ENCODE assay signal across 2 cellular contexts in the genomic region with DNA sequence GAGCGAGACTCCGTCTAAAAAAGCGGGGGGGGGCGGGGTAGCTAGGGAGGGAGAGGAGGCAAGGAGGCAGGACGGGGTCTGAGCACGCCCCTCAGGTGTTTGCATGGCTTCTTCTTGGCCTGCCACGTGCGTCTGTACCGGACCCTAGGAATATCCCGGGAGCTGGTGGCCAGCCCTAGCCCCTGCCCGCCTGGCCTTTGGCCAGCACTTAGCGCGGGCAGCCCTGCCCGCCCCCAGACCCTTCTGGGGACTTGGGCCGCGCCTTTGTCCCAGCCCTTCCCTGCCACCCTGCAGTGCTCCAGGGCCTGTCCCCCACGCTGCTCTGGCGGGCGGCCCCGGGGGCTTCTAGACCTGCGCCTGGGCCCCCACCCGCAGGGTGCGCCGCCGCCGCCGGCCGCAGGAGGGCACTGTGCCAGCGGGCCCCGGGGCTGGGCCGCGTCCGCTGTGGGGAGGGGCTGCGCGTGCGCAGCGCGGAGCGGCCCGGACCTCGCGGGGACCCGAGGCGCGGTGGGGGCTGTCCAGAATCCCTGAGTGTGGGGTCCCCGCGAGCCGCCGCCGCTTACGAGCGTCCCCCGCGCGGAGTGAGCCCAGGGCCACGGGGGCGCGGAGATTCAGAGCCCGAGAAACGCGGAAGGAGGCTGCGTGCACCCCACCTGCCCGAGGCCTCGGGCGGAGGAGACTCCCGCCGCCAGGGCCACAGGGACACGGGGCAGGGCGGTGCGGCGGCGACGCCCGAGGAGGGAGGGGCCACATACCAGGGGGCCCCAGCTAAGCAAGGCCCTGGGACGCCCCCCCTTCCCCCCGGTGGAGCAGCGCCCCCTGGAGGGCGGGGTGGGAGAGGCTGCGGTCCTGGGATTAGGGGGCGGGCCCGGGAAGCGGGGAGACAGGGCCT.
A peak's percentile ranks its signal among the peaks of the same experiment; 100 is the strongest.
TF ChIP-seq lines count a peak whose summit lies in the region.

No MANE protein-coding gene starts in this region.

TF ChIP-seq in HEK293T, 16 proteins besides CTCF, POLR2A, EP300 and RAD21:
- TF ChIP-seq L3MBTL2 (conservative IDR thresholded peaks at IDR 0.05): peak; percentile 91
- TF ChIP-seq SP1 (IDR thresholded peaks at IDR 0.05): no peak
- no peak for TF ChIP-seq FOXA1 (IDR thresholded peaks at IDR 0.05)
- peak; percentile 54; the same call in 1 of the 2 replicates for TF ChIP-seq ARNT (IDR thresholded peaks at IDR 0.05)
- TF ChIP-seq FOXM1 (IDR thresholded peaks at IDR 0.05; ENCODE audit: borderline replicate concordance): peak; percentile 95

TF ChIP-seq in HepG2, 621 proteins besides CTCF, POLR2A, EP300 and RAD21 (continues in another document):
- TF ChIP-seq E2F1 (CRISPR knock-in tag; IDR thresholded peaks at IDR 0.05): no peak
- no peak for TF ChIP-seq SMAD1 (CRISPR knock-in tag; IDR thresholded peaks at IDR 0.05; ENCODE audit: borderline replicate concordance, low read depth)
- no peak for TF ChIP-seq RFX5 (IDR thresholded peaks at IDR 0.05; ENCODE audit: low read depth, low read length)
- TF ChIP-seq CHD2 (IDR thresholded peaks at IDR 0.05; ENCODE audit: low read depth, low read length): no peak
- TF ChIP-seq ESRRA (CRISPR knock-in tag; IDR thresholded peaks at IDR 0.05; ENCODE audit: low read depth): peak; percentile 52
- 0 out of 2 replicates have a peak, but pooled peaks have one; percentile 24 for TF ChIP-seq MXD4 (CRISPR knock-in tag; IDR thresholded peaks at IDR 0.05)
- TF ChIP-seq ERF (CRISPR knock-in tag; IDR thresholded peaks at IDR 0.05): peak; percentile 70; the same call in 1 of the 2 replicates
- TF ChIP-seq HDAC6 (IDR thresholded peaks at IDR 0.05; ENCODE audit: low read depth, low read length): no peak
- no peak for TF ChIP-seq ZNF710 (CRISPR knock-in tag; IDR thresholded peaks at IDR 0.05; ENCODE audit: borderline replicate concordance)
- TF ChIP-seq, protein P1, sequence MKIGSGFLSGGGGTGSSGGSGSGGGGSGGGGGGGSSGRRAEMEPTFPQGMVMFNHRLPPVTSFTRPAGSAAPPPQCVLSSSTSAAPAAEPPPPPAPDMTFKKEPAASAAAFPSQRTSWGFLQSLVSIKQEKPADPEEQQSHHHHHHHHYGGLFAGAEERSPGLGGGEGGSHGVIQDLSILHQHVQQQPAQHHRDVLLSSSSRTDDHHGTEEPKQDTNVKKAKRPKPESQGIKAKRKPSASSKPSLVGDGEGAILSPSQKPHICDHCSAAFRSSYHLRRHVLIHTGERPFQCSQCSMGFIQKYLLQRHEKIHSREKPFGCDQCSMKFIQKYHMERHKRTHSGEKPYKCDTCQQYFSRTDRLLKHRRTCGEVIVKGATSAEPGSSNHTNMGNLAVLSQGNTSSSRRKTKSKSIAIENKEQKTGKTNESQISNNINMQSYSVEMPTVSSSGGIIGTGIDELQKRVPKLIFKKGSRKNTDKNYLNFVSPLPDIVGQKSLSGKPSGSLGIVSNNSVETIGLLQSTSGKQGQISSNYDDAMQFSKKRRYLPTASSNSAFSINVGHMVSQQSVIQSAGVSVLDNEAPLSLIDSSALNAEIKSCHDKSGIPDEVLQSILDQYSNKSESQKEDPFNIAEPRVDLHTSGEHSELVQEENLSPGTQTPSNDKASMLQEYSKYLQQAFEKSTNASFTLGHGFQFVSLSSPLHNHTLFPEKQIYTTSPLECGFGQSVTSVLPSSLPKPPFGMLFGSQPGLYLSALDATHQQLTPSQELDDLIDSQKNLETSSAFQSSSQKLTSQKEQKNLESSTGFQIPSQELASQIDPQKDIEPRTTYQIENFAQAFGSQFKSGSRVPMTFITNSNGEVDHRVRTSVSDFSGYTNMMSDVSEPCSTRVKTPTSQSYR (CRISPR knock-in tag; IDR thresholded peaks at IDR 0.05; ENCODE audit: borderline replicate concordance): 0 out of 2 replicates have a peak, but pooled peaks have one; percentile 20
- TF ChIP-seq ZNF354B (CRISPR knock-in tag; IDR thresholded peaks at IDR 0.05): 0 out of 2 replicates have a peak, but pooled peaks have one; percentile 59
- no peak for TF ChIP-seq SNRNP70 (IDR thresholded peaks at IDR 0.05; ENCODE audit: low read depth, low read length)
- peak; percentile 67; the same call in 1 of the 2 replicates for TF ChIP-seq ZNF503 (CRISPR knock-in tag; IDR thresholded peaks at IDR 0.05)
- TF ChIP-seq ZSCAN9 (CRISPR knock-in tag; IDR thresholded peaks at IDR 0.05; ENCODE audit: borderline replicate concordance): peak; percentile 61; the same call in 1 of the 2 replicates
- TF ChIP-seq ZNF558 (CRISPR knock-in tag; IDR thresholded peaks at IDR 0.05; ENCODE audit: borderline replicate concordance): peak; percentile 60; the same call in 1 of the 2 replicates
- TF ChIP-seq MTA1 (CRISPR knock-in tag; IDR thresholded peaks at IDR 0.05; ENCODE audit: borderline replicate concordance): peak; percentile 28; the same call in 1 of the 2 replicates
- TF ChIP-seq ZFP90 (CRISPR knock-in tag; IDR thresholded peaks at IDR 0.05; ENCODE audit: borderline replicate concordance): peak; percentile 85; the same call in 1 of the 2 replicates
- TF ChIP-seq DDIT3 (CRISPR knock-in tag; IDR thresholded peaks at IDR 0.05): no peak
- no peak for TF ChIP-seq JUN (CRISPR knock-in tag; IDR thresholded peaks at IDR 0.05)
- TF ChIP-seq SALL2 (CRISPR knock-in tag; IDR thresholded peaks at IDR 0.05): peak; percentile 85
- TF ChIP-seq SAP130 (CRISPR knock-in tag; IDR thresholded peaks at IDR 0.05; ENCODE audit: low read depth): peak; percentile 56; the same call in 1 of the 2 replicates
- no peak for TF ChIP-seq ZBTB1 (CRISPR knock-in tag; IDR thresholded peaks at IDR 0.05; ENCODE audit: borderline replicate concordance)
- TF ChIP-seq SRSF1 (optimal IDR thresholded peaks at IDR 0.05; ENCODE audit: low read depth, low read length): peak; percentile 76
- peak; percentile 86 for TF ChIP-seq ARHGAP35 (CRISPR knock-in tag; IDR thresholded peaks at IDR 0.05; ENCODE audit: borderline replicate concordance)
- 0 out of 2 replicates have a peak, but pooled peaks have one; percentile 47 for TF ChIP-seq ATF3 (CRISPR knock-in tag; IDR thresholded peaks at IDR 0.05)
- TF ChIP-seq ELK4 (CRISPR knock-in tag; IDR thresholded peaks at IDR 0.05; ENCODE audit: borderline replicate concordance): no peak
- no peak for TF ChIP-seq SOX5 (CRISPR knock-in tag; IDR thresholded peaks at IDR 0.05; ENCODE audit: borderline replicate concordance)
- TF ChIP-seq ZNF782 (CRISPR knock-in tag; IDR thresholded peaks at IDR 0.05; ENCODE audit: borderline replicate concordance): peak; percentile 83; the same call in 1 of the 2 replicates
- TF ChIP-seq ATF7 (IDR thresholded peaks at IDR 0.05): no peak
- TF ChIP-seq ATF7 (CRISPR knock-in tag; IDR thresholded peaks at IDR 0.05): no peak
- TF ChIP-seq ZNF124 (CRISPR knock-in tag; IDR thresholded peaks at IDR 0.05): no peak
- no peak for TF ChIP-seq THYN1 (CRISPR knock-in tag; IDR thresholded peaks at IDR 0.05; ENCODE audit: borderline replicate concordance, low read depth)
- no peak for TF ChIP-seq HNRNPL (IDR thresholded peaks at IDR 0.05; ENCODE audit: low read depth, low read length)
- peak; percentile 70; the same call in 1 of the 2 replicates for TF ChIP-seq KLF12 (CRISPR knock-in tag; IDR thresholded peaks at IDR 0.05; ENCODE audit: borderline replicate concordance)
- TF ChIP-seq E2F2 (CRISPR knock-in tag; IDR thresholded peaks at IDR 0.05; ENCODE audit: borderline replicate concordance): no peak; the same call in 1 of the 2 replicates
- TF ChIP-seq, protein P2, sequence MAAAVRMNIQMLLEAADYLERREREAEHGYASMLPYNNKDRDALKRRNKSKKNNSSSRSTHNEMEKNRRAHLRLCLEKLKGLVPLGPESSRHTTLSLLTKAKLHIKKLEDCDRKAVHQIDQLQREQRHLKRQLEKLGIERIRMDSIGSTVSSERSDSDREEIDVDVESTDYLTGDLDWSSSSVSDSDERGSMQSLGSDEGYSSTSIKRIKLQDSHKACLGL (CRISPR knock-in tag; IDR thresholded peaks at IDR 0.05): peak; percentile 74; the same call in 1 of the 2 replicates
- no peak for TF ChIP-seq TBP (CRISPR knock-in tag; IDR thresholded peaks at IDR 0.05)
- TF ChIP-seq ZFP36L2 (CRISPR knock-in tag; IDR thresholded peaks at IDR 0.05): no peak
- TF ChIP-seq MZF1 (CRISPR knock-in tag; IDR thresholded peaks at IDR 0.05; ENCODE audit: borderline replicate concordance): no peak
- TF ChIP-seq ZNF761 (CRISPR knock-in tag; conservative IDR thresholded peaks at IDR 0.05): peak; percentile 82; the same call in 1 of the 2 replicates
- TF ChIP-seq, protein P3, sequence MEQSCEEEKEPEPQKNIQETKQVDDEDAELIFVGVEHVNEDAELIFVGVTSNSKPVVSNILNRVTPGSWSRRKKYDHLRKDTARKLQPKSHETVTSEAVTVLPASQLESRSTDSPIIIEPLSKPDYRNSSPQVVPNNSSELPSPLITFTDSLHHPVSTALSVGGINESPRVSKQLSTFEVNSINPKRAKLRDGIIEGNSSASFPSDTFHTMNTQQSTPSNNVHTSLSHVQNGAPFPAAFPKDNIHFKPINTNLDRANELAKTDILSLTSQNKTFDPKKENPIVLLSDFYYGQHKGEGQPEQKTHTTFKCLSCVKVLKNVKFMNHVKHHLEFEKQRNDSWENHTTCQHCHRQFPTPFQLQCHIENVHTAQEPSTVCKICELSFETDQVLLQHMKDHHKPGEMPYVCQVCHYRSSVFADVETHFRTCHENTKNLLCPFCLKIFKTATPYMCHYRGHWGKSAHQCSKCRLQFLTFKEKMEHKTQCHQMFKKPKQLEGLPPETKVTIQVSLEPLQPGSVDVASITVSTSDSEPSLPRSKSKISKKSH (CRISPR knock-in tag; IDR thresholded peaks at IDR 0.05; ENCODE audit: borderline replicate concordance): peak; percentile 38; the same call in 1 of the 2 replicates
- peak; percentile 96 for TF ChIP-seq ZFY (CRISPR knock-in tag; IDR thresholded peaks at IDR 0.05)
- TF ChIP-seq BORCS8-MEF2B (CRISPR knock-in tag; IDR thresholded peaks at IDR 0.05): peak; percentile 76
- peak; percentile 80 for TF ChIP-seq REPIN1 (CRISPR knock-in tag; IDR thresholded peaks at IDR 0.05; ENCODE audit: borderline replicate concordance, low read depth)
